Comparison of ENCODE assay signal across 2 cellular contexts in the genomic region with DNA sequence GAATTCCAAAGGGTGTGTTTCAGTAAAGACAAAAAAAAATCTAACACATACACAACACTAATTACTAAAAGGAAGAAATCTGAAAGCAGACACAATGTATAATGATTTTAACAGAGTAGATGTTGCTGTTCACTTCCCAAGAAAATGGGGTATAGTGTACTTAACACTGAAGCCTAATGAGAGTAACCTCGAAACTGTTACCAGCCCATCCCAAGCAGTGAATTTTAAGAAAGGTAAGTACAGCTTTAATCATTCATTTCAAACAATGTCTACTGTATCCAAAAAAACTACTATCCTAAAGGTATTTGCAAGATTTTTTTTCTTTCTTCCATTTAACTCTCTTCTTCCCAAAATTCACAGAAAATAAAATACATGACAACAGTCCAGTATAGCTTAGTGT.
TF ChIP-seq lines count a peak whose summit lies in the region.

No MANE protein-coding gene starts in this region.

TF ChIP-seq in K562, 482 proteins besides CTCF, POLR2A, EP300 and RAD21:
- TF ChIP-seq EZH2 (IDR thresholded peaks at IDR 0.05; ENCODE audit: borderline replicate concordance, low read depth, low read length): no peak
- TF ChIP-seq EGR1 (conservative IDR thresholded peaks at IDR 0.05): no peak
- TF ChIP-seq PTBP1 (IDR thresholded peaks at IDR 0.05; ENCODE audit: low read depth, low read length): no peak
- no peak for TF ChIP-seq POLR2AphosphoS2 (IDR thresholded peaks at IDR 0.05; ENCODE audit: low read length)
- TF ChIP-seq TCF7 (IDR thresholded peaks at IDR 0.05; ENCODE audit: borderline replicate concordance): no peak
- no peak for TF ChIP-seq NR2F6 (CRISPR knock-in tag; IDR thresholded peaks at IDR 0.05)
- no peak for TF ChIP-seq PML (IDR thresholded peaks at IDR 0.05; ENCODE audit: low read length)
- TF ChIP-seq ZBTB7A (IDR thresholded peaks at IDR 0.05; ENCODE audit: borderline replicate concordance, control insufficient read depth, low read depth, low read length): no peak
- no peak for TF ChIP-seq PHB (CRISPR knock-in tag; IDR thresholded peaks at IDR 0.05)
- no peak for TF ChIP-seq EHMT2 (IDR thresholded peaks at IDR 0.05)
- TF ChIP-seq HMGN3 (IDR thresholded peaks at IDR 0.05; ENCODE audit: borderline replicate concordance, extremely low read depth, insufficient read length, low read depth, low read length): no peak
- TF ChIP-seq TBP (optimal IDR thresholded peaks at IDR 0.05; ENCODE audit: low read depth, low read length): no peak

TF ChIP-seq in SK-N-SH, 30 proteins besides CTCF, POLR2A, EP300 and RAD21:
- TF ChIP-seq CHD2 (IDR thresholded peaks at IDR 0.05; ENCODE audit: low read length, partially characterized antibody) (no peak), ELF1 (IDR thresholded peaks at IDR 0.05) (no peak), RXRA (IDR thresholded peaks at IDR 0.05; ENCODE audit: borderline replicate concordance, low read depth) (no peak), MXI1 (IDR thresholded peaks at IDR 0.05; ENCODE audit: low read depth, low read length) (no peak), TEAD4 (IDR thresholded peaks at IDR 0.05; ENCODE audit: borderline replicate concordance, insufficient read depth) (no peak), JUND (IDR thresholded peaks at IDR 0.05) (no peak), FOSL2 (IDR thresholded peaks at IDR 0.05; ENCODE audit: borderline replicate concordance, low read depth) (no peak), SIN3A (IDR thresholded peaks at IDR 0.05; ENCODE audit: borderline replicate concordance, low read depth, low read length) (no peak), TCF12 (IDR thresholded peaks at IDR 0.05) (no peak), RCOR1 (IDR thresholded peaks at IDR 0.05; ENCODE audit: low read length) (no peak), RFX5 (IDR thresholded peaks at IDR 0.05; ENCODE audit: low read length) (no peak), POLR2AphosphoS5 (IDR thresholded peaks at IDR 0.05; ENCODE audit: low read depth, low read length) (no peak), FOXM1 (IDR thresholded peaks at IDR 0.05; ENCODE audit: low read depth) (no peak), GATA2 (CRISPR knock-in tag; IDR thresholded peaks at IDR 0.05) (no peak)
- TF ChIP-seq, protein P1, sequence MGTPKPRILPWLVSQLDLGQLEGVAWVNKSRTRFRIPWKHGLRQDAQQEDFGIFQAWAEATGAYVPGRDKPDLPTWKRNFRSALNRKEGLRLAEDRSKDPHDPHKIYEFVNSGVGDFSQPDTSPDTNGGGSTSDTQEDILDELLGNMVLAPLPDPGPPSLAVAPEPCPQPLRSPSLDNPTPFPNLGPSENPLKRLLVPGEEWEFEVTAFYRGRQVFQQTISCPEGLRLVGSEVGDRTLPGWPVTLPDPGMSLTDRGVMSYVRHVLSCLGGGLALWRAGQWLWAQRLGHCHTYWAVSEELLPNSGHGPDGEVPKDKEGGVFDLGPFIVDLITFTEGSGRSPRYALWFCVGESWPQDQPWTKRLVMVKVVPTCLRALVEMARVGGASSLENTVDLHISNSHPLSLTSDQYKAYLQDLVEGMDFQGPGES (IDR thresholded peaks at IDR 0.05; ENCODE audit: low read depth, low read length): no peak
- TF ChIP-seq, protein P2, sequence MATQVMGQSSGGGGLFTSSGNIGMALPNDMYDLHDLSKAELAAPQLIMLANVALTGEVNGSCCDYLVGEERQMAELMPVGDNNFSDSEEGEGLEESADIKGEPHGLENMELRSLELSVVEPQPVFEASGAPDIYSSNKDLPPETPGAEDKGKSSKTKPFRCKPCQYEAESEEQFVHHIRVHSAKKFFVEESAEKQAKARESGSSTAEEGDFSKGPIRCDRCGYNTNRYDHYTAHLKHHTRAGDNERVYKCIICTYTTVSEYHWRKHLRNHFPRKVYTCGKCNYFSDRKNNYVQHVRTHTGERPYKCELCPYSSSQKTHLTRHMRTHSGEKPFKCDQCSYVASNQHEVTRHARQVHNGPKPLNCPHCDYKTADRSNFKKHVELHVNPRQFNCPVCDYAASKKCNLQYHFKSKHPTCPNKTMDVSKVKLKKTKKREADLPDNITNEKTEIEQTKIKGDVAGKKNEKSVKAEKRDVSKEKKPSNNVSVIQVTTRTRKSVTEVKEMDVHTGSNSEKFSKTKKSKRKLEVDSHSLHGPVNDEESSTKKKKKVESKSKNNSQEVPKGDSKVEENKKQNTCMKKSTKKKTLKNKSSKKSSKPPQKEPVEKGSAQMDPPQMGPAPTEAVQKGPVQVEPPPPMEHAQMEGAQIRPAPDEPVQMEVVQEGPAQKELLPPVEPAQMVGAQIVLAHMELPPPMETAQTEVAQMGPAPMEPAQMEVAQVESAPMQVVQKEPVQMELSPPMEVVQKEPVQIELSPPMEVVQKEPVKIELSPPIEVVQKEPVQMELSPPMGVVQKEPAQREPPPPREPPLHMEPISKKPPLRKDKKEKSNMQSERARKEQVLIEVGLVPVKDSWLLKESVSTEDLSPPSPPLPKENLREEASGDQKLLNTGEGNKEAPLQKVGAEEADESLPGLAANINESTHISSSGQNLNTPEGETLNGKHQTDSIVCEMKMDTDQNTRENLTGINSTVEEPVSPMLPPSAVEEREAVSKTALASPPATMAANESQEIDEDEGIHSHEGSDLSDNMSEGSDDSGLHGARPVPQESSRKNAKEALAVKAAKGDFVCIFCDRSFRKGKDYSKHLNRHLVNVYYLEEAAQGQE (IDR thresholded peaks at IDR 0.05; ENCODE audit: low read depth, low read length): no peak
